8 cellular contexts compared by ENCODE assay signal in the genomic region with DNA sequence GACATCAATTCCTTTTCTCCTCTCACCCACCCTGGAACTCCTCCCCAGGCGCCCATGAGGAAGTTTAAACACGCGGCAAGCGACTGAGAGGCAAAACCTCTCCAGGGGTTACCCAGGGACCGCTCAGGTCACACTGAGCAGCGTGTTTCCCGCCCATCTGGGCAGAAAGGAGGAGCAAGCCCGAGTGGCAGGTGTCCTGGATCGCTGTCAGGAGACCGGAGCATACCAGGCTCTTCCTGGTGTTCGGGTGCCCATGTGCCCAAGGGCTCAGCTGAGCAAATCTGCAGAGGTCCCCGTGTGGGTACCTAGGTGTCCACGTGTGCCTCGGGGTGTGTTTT. TPM values are rescaled to one million over a fixed set of nuclear protein-coding genes. Genes with fewer than 3 reads are reported as not detected.
A peak's percentile ranks its signal among the peaks of the same experiment; 100 is the strongest.
DNase-seq lines count a peak whose midpoint lies in the region; ATAC-seq and TF ChIP-seq lines count a peak whose summit lies in the region.

No MANE protein-coding gene starts in this region.

- H3K9me3 ChIP-seq in DOHH2 (ENCODE audit: control insufficient read depth, insufficient read depth, low read length) = no peaks in the 10 kb centered on the region
- no peaks in the 10 kb centered on the region for H3K9me3 ChIP-seq in SJSA1 (replicated peaks)
- no peaks in the 10 kb centered on the region for H3K9me3 ChIP-seq in mononuclear cell (ENCODE audit: low read depth, low read length)

- H3K4me3 ChIP-seq in DOHH2 (ENCODE audit: low read length) (peak overlapping the region; percentile 95), SJSA1 (peak overlapping the region; percentile 54), mononuclear cell (ENCODE audit: low read length) (peak overlapping the region; percentile 72)

- no peak for TF ChIP-seq CTCF in DOHH2 (IDR thresholded peaks at IDR 0.05; ENCODE audit: low read depth, low read length, poor library complexity, severe bottlenecking)
- no peak for TF ChIP-seq CTCF in GM20000 (IDR thresholded peaks at IDR 0.05; ENCODE audit: extremely low read depth, missing control alignments)

- peaks cover 45% of the 10 kb centered on the region for H3K79me2 ChIP-seq in DOHH2 (ENCODE audit: control insufficient read depth, low read length)

- H3K9me2 ChIP-seq in DOHH2 (replicated peaks; ENCODE audit: control insufficient read depth, low read length) = no peaks in the 10 kb centered on the region

- H3K27ac ChIP-seq in DOHH2 (ENCODE audit: low read depth, low read length) = peak overlapping the region; percentile 77
- H3K27ac ChIP-seq in SJSA1 = no peak overlapping the region
- peak overlapping the region; percentile 0 for H3K27ac ChIP-seq in temporal lobe (ENCODE audit: low read depth, low read length)

- no peaks in the 10 kb centered on the region for H4K20me1 ChIP-seq in DOHH2 (ENCODE audit: control insufficient read depth, insufficient read depth, low read depth, low read length)

- peak; percentile 70 for DNase-seq in KG1 (lab: John Stamatoyannopoulos, UW)
- DNase-seq in SJSA1 (ENCODE audit: low read depth in 1 of 2, low spot score in 2 of 2) = no peak
- peak; percentile 38 for DNase-seq in effector CD4-positive, alpha-beta T cell
- DNase-seq in GM20000 (ENCODE audit: low spot score) = no peak

- peak; percentile 7 for ATAC-seq in GM21717 (IDR thresholded peaks at IDR 0.05; ENCODE audit: unreplicated experiment)

- H3K27me3 ChIP-seq in DOHH2 (ENCODE audit: control insufficient read depth, low read length) (no peaks in the 10 kb centered on the region), SJSA1 (replicated peaks) (no peaks in the 10 kb centered on the region), mononuclear cell (ENCODE audit: insufficient read depth, low read length) (no peaks in the 10 kb centered on the region)

- peak overlapping the region; percentile 98 for H3K4me2 ChIP-seq in DOHH2 (ENCODE audit: low read length)

- H3K36me3 ChIP-seq in DOHH2 (ENCODE audit: control insufficient read depth, low read length) = peaks cover 41% of the 10 kb centered on the region
- no peaks in the 10 kb centered on the region for H3K36me3 ChIP-seq in SJSA1

- H3K4me1 ChIP-seq in DOHH2 (ENCODE audit: control insufficient read depth, low read length) (peaks cover 22% of the 10 kb centered on the region), SJSA1 (replicated peaks) (peaks cover 4% of the 10 kb centered on the region; the same call in 1 of the 2 replicates), mononuclear cell (ENCODE audit: insufficient read depth, low read length) (peaks cover 47% of the 10 kb centered on the region)

- H3F3A ChIP-seq in DOHH2 (ENCODE audit: control insufficient read depth, insufficient read depth) = peaks cover 17% of the 10 kb centered on the region

RNA-seq across cellular contexts. Expression of a gene that starts 0.5 kb away (rescaled TPM):
- total RNA-seq in SJSA1 (2014; rRNA removed; shearing (Covaris generic)) = 8.5 and 21.7 TPM in 2 replicates
- total RNA-seq in mononuclear cell (5.9 TPM), temporal lobe (4.7 TPM)

RNA-seq across cellular contexts. Expression of a gene that starts 17.7 kb away (rescaled TPM):
- 8.5 and 10.7 TPM in 2 replicates for total RNA-seq in SJSA1 (2014; rRNA removed; shearing (Covaris generic))
- total RNA-seq in mononuclear cell (19.9 TPM), temporal lobe (8.1 TPM)

RNA-seq across cellular contexts. Expression of a gene that starts 27.1 kb away (rescaled TPM):
- total RNA-seq in SJSA1 (2014; rRNA removed; shearing (Covaris generic)) = 91.5 and 113 TPM in 2 replicates
- total RNA-seq in mononuclear cell (27.1 TPM), temporal lobe (29.3 TPM)

RNA-seq across cellular contexts. Expression of a gene that starts 27.3 kb away (rescaled TPM):
- 13.1 and 13.8 TPM in 2 replicates for total RNA-seq in SJSA1 (2014; rRNA removed; shearing (Covaris generic))
- total RNA-seq in mononuclear cell = 36.9 TPM
- 13.8 TPM for total RNA-seq in temporal lobe

Comparison
In these comparisons a context has a peak if more than half of its experiments do, and no peak if none do; other contexts are left out.
1. DNase-seq: peak in KG1 (single experiment) and effector CD4-positive, alpha-beta T cell (single experiment); none in SJSA1 (0 of 2) and GM20000 (single experiment).
2. Peak in every context shown above with its lines, with median percentiles within 50 percentile points of each other: H3K4me3 ChIP-seq.